Comparison of ENCODE assay signal across 12 cellular contexts in genomic region chr2:202037086-202037485, GRCh38. TPM values are rescaled to one million over a fixed set of nuclear protein-coding genes. Genes with fewer than 3 reads are reported as not detected.
DNase-seq lines count a peak whose midpoint lies in the region; ATAC-seq and TF ChIP-seq lines count a peak whose summit lies in the region.
"Had no signal": no experiment of that assay in that cellular context is flagged by ENCODE, and none has a peak within 500 bp of the region (broad histone marks: within the 10 kb centered on the region; RNA-seq: fewer than 3 reads in every experiment).

No MANE protein-coding gene starts in this region.

- dilution Hi-C loops in mammary epithelial cell (cut with HindIII; ENCODE audit: low sequenced_read_pairs), result no loop called here

- peak overlapping the region; percentile 74 for H2AFZ ChIP-seq in mammary epithelial cell (ENCODE audit: low read depth, low read length)

- ATAC-seq in heart left ventricle, result no peak
- ATAC-seq in Right ventricle myocardium inferior, result no peak
- ATAC-seq in lower lobe of right lung, result no peak
- ATAC-seq in GM18511 (IDR thresholded peaks at IDR 0.05; ENCODE audit: unreplicated experiment), result no peak
- ATAC-seq in GM19035 (IDR thresholded peaks at IDR 0.05; ENCODE audit: unreplicated experiment), result no peak

- TF ChIP-seq CTCF in heart left ventricle (IDR thresholded peaks at IDR 0.05) (no peak), mammary epithelial cell (conservative IDR thresholded peaks at IDR 0.05 in 1 of 2, IDR thresholded peaks at IDR 0.05 in 1 of 2; ENCODE audit: extremely low read depth in 1 of 2, insufficient read depth in 1 of 2, low read depth in 1 of 2, low read length in 2 of 2) (no peak), lower lobe of right lung (IDR thresholded peaks at IDR 0.05) (no peak), transverse colon (IDR thresholded peaks at IDR 0.05) (no peak)

- H3K79me2 ChIP-seq in mammary epithelial cell (ENCODE audit: insufficient read depth, low read length), result peaks cover 48% of the 10 kb centered on the region

- H3K9me3 ChIP-seq in heart left ventricle (no peaks in the 10 kb centered on the region), mammary epithelial cell (replicated peaks; ENCODE audit: insufficient read depth, low read length) (no peaks in the 10 kb centered on the region), lower lobe of right lung (no peaks in the 10 kb centered on the region), transverse colon (no peaks in the 10 kb centered on the region)

- TSS peak; percentile 30 for BruUV-seq in mammary epithelial cell (replicated peaks; lab: Mats Ljungman, UMichigan)

- H3K27ac ChIP-seq in heart left ventricle (peak overlapping the region in 11 of 12 donors; percentile 11 to 99 (median 69)), mammary epithelial cell (ENCODE audit: insufficient read depth, low read depth, low read length) (peak overlapping the region; percentile 58), lower lobe of right lung (no peak overlapping the region), transverse colon (peak overlapping the region; percentile 91 to 99 (median 94))

- H3K36me3 ChIP-seq in heart left ventricle (no peaks in the 10 kb centered on the region), mammary epithelial cell (ENCODE audit: insufficient read depth, low read length) (no peaks in the 10 kb centered on the region), lower lobe of right lung (no peaks in the 10 kb centered on the region), transverse colon (no peaks in the 10 kb centered on the region)

- no peaks in the 10 kb centered on the region for H4K20me1 ChIP-seq in mammary epithelial cell (ENCODE audit: insufficient read depth, low read length)

- no peak for TF ChIP-seq POLR2A in heart left ventricle (IDR thresholded peaks at IDR 0.05)
- TF ChIP-seq POLR2A in transverse colon (IDR thresholded peaks at IDR 0.05), result peak; percentile 31

- peak overlapping the region; percentile 96 for H3K4me2 ChIP-seq in mammary epithelial cell (ENCODE audit: insufficient read depth, low read depth, low read length)

- H3K4me1 ChIP-seq in heart left ventricle (peaks cover 0 to 52% (median 27%) of the 10 kb centered on the region in 12 donors), mammary epithelial cell (ENCODE audit: insufficient read depth, low read length) (peaks cover 36% of the 10 kb centered on the region), lower lobe of right lung (peaks cover 38% of the 10 kb centered on the region), transverse colon (peaks cover 5 to 36% (median 21%) of the 10 kb centered on the region in 4 donors)

- TF ChIP-seq EP300 in transverse colon (IDR thresholded peaks at IDR 0.05; ENCODE audit: low read depth), result peak; percentile 89

- peak overlapping the region; percentile 75 for H3K9ac ChIP-seq in mammary epithelial cell (ENCODE audit: insufficient read depth, low read length)

- in situ Hi-C loops in mammary epithelial cell (cut with MboI; ENCODE audit: low sequenced_read_pairs in 2 of 2) (loop anchor here in 1 of 2 donors (10.0 kb wide), 2 partner anchors 182 to 242 kb away; no protein-coding TSS in a partner anchor), transverse colon (cut with MboI; ENCODE audit: low pct_ligation_motif_present in 1 of 4, low pct_unique_long_range_greater_than_20kb in 1 of 4, low sequenced_read_pairs in 3 of 4) (loop anchor here in 1 of 4 donors (10.0 kb wide), 1 partner anchor 172 kb away; no protein-coding TSS in a partner anchor)

- H3K27me3 ChIP-seq in heart left ventricle (peaks cover 0 to 72% (median 5%) of the 10 kb centered on the region in 9 donors), mammary epithelial cell (ENCODE audit: insufficient read depth, low read length) (no peaks in the 10 kb centered on the region), lower lobe of right lung (ENCODE audit: low read depth) (peaks cover 30% of the 10 kb centered on the region), transverse colon (peaks cover 26% of the 10 kb centered on the region)

- intact Hi-C loops in heart left ventricle (cut with DNase I) (loop anchor here (5.0 to 10.0 kb wide), 11 partner anchors 85 to 252 kb away; partner anchors contain the start of gene ALS2 (in 1 of the 10)), Right ventricle myocardium inferior (cut with DNase I) (loop anchor here (2.0 to 10.0 kb wide), 4 partner anchors 125 to 255 kb away; partner anchors contain the start of gene ALS2), mammary epithelial cell (cut with micrococcal nuclease) (loop anchor here (5.0 kb wide), 2 partner anchors 140 to 255 kb away; partner anchors contain the start of gene ALS2), lower lobe of right lung (cut with DNase I) (no loop called here), transverse colon (cut with DNase I; ENCODE audit: low total_unique reads) (no loop called here)

- 32 to 47% (median 38%) methylated on average over 7 of the region's 7 CpGs for WGBS in heart left ventricle, 4 donors
- WGBS in mammary epithelial cell (ENCODE audit: low coverage, missing lambda C conversion rate), result 5% methylated on average over 7 of the region's 7 CpGs
- 52 to 70% methylated on average over 7 of the region's 7 CpGs for WGBS in transverse colon (ENCODE audit: low coverage in 1 of 2), 2 donors

- DNase-seq in heart left ventricle (no peak), Right ventricle myocardium inferior (ENCODE audit: missing footprints) (no peak), mammary epithelial cell (peak; percentile 21), lower lobe of right lung (no peak), transverse colon (no peak)
- DNase-seq in stimulated activated CD4-positive, alpha-beta T cell treated with anti-CD3 and anti-CD28 coated beads, Interleukin-2, amount 100 ng/mL, for 48 hours, result no peak
- DNase-seq: AML-193, NCI-H226 had no signal

- CTCF ChIA-PET in mammary epithelial cell (lab: Charles Lee; ENCODE audit: low non-redundant PET), result no interaction called here

- H3K4me3 ChIP-seq in heart left ventricle (peak overlapping the region; percentile 20 to 90 (median 79)), mammary epithelial cell (replicated peaks in 1 of 3; ENCODE audit: insufficient read depth in 1 of 3, low read depth in 2 of 3, low read length in 3 of 3) (peak overlapping the region; percentile 29 to 79 (median 71)), lower lobe of right lung (peak overlapping the region; percentile 83), transverse colon (peak overlapping the region; percentile 20 to 82 (median 73))
- H3K4me3 ChIP-seq: lung had no signal

RNA-seq across cellular contexts. Expression of gene FZD7, which starts 3.4 kb away (rescaled TPM):
- total RNA-seq in heart left ventricle (10 to 100 TPM; 11.3 to 42.0 (median 25.5) TPM), Right ventricle myocardium inferior (24.2 TPM), mammary epithelial cell (10 to 100 TPM; 21.6 to 66.5 TPM), lower lobe of right lung (15.2 TPM), transverse colon (10 to 100 TPM in 3 of 4 donors, 1 to 10 TPM in 1; 6.2 to 14.6 (median 13.3) TPM)
- polyA plus RNA-seq in heart left ventricle (1 to 10 TPM; 1.7 to 8.8 TPM), mammary epithelial cell (13.7 TPM)
- polyA minus RNA-seq in mammary epithelial cell, result 9.8 TPM

RNA-seq across cellular contexts. Expression of gene KIAA2012, which starts 36.0 kb away (rescaled TPM):
- total RNA-seq in heart left ventricle (under 1 TPM in 1 of 9 donors, not detected in 8; 0.08 TPM), Right ventricle myocardium inferior (not detected), mammary epithelial cell (under 1 TPM in 1 of 2 donors, not detected in 1; under 0.01 TPM), lower lobe of right lung (2.8 TPM), transverse colon (not detected)
- polyA plus RNA-seq in heart left ventricle (not detected), mammary epithelial cell (not detected)
- polyA minus RNA-seq in mammary epithelial cell, result not detected
- total RNA-seq: chondrocyte had no signal

Comparison
In these comparisons a context has a peak if more than half of its experiments do, and no peak if none do; other contexts are left out.
1. intact Hi-C loops: an anchor here in heart left ventricle (5.0 to 10.0 kb wide), Right ventricle myocardium inferior (2.0 to 10.0 kb wide) and mammary epithelial cell (5.0 kb wide); none called in lower lobe of right lung and transverse colon.